1 cellular context compared by ENCODE assay signal in genomic region chr16:83994087-83994486, GRCh38.
TF ChIP-seq lines count a peak whose summit lies in the region.

No MANE protein-coding gene starts in this region.

TF ChIP-seq in A549, 52 proteins besides CTCF, POLR2A, EP300 and RAD21 (continued from another document):
- TF ChIP-seq MAX (IDR thresholded peaks at IDR 0.05) (peak; percentile 51), FOSL2 (IDR thresholded peaks at IDR 0.05) (no peak), FOSL2 (CRISPR knock-in tag; IDR thresholded peaks at IDR 0.05) (peak; percentile 67), JUN (IDR thresholded peaks at IDR 0.05) (0 out of 5 replicates have a peak, but pooled peaks of 1 of the 2 experiments have one; percentile 36), EHMT2 (IDR thresholded peaks at IDR 0.05; ENCODE audit: low read depth) (no peak)
